8 cellular contexts compared by ENCODE assay signal in genomic region chr3:49029563-49029884, GRCh38. TPM values are rescaled to one million over a fixed set of nuclear protein-coding genes. Genes with fewer than 3 reads are reported as not detected.
DNase-seq lines count a peak whose midpoint lies in the region; ATAC-seq, FAIRE-seq and TF ChIP-seq lines count a peak whose summit lies in the region.

No MANE protein-coding gene starts in this region.

- WGBS in hepatocyte (ENCODE audit: low lambda C conversion rate, missing lambda C conversion rate), result 11% methylated on average over 7 of the region's 7 CpGs
- WGBS in small intestine, 3 donors, result 1 to 2% (median 2%) methylated on average over 7 of the region's 7 CpGs

- H4K20me1 ChIP-seq in hepatocyte (ENCODE audit: insufficient read depth, poor library complexity, severe bottlenecking), result no peaks in the 10 kb centered on the region

- POLR2A ChIA-PET in activated CD4-positive, alpha-beta memory T cell treated with anti-CD3 and anti-CD28 coated beads, Interleukin-2, amount 10 ng/mL, durations not matched to agents 7 days and 5 days (lab: Charles Lee), result interaction anchor here (0.6 to 3.0 kb wide), 18 partner anchors 11 to 384 kb away, joined by 3 to 55 read pairs (median 4); partner anchors contain the start of genes ARIH2, DALRD3, QRICH1 and USP19

- H3K27me3 ChIP-seq in HL-60 (ENCODE audit: insufficient read depth, poor library complexity, severe bottlenecking) (no peaks in the 10 kb centered on the region), hepatocyte (no peaks in the 10 kb centered on the region), small intestine (ENCODE audit: control insufficient read depth in 2 of 2, insufficient read depth in 2 of 2, low read length in 2 of 2) (no peaks in the 10 kb centered on the region)

- peaks cover 44% of the 10 kb centered on the region for H3K4me1 Mint-ChIP-seq in activated CD4-positive, alpha-beta memory T cell treated with anti-CD3 and anti-CD28 coated beads, Interleukin-2, amount 10 ng/mL, durations not matched to agents 7 days and 5 days

- H3K79me2 ChIP-seq in hepatocyte, result peaks cover 32% of the 10 kb centered on the region

- peak overlapping the region; percentile 82 for H3K27ac ChIP-seq in HL-60 (replicated peaks)
- H3K27ac ChIP-seq in hepatocyte, result peak overlapping the region; percentile 80
- H3K27ac ChIP-seq in small intestine (ENCODE audit: low read depth in 1 of 2, low read length in 1 of 2), result peak overlapping the region; percentile 27 to 93

- H3K4me2 ChIP-seq in hepatocyte, result peak overlapping the region; percentile 95

- H3K4me3 ChIP-seq in HL-60 (replicated peaks; ENCODE audit: insufficient read depth, low read length) (no peak overlapping the region), hepatocyte (no peak overlapping the region), small intestine (ENCODE audit: low read depth in 1 of 2, low read length in 2 of 2) (no peak overlapping the region)

- no peaks in the 10 kb centered on the region for H3K9me3 Mint-ChIP-seq in activated CD4-positive, alpha-beta memory T cell treated with anti-CD3 and anti-CD28 coated beads, Interleukin-2, amount 10 ng/mL, durations not matched to agents 7 days and 5 days

- no peak for FAIRE-seq in small intestine (lab: Jason Lieb, UNC)

- no peaks in the 10 kb centered on the region for H3K27me3 Mint-ChIP-seq in activated CD4-positive, alpha-beta memory T cell treated with anti-CD3 and anti-CD28 coated beads, Interleukin-2, amount 10 ng/mL, durations not matched to agents 7 days and 5 days

- H3K27ac Mint-ChIP-seq in activated CD4-positive, alpha-beta memory T cell treated with anti-CD3 and anti-CD28 coated beads, Interleukin-2, amount 10 ng/mL, durations not matched to agents 7 days and 5 days, result peak overlapping the region; percentile 86

- TF ChIP-seq CTCF in HL-60 (IDR thresholded peaks at IDR 0.05; ENCODE audit: insufficient read depth, low read length) (no peak), hepatocyte (IDR thresholded peaks at IDR 0.05; ENCODE audit: poor library complexity) (no peak), GM20000 (IDR thresholded peaks at IDR 0.05; ENCODE audit: extremely low read depth, missing control alignments) (no peak)

- peaks cover 13% of the 10 kb centered on the region for H3K4me1 ChIP-seq in hepatocyte (ENCODE audit: insufficient read depth)
- peaks cover 4 to 7% of the 10 kb centered on the region in 2 donors for H3K4me1 ChIP-seq in small intestine (ENCODE audit: control insufficient read depth in 2 of 2, insufficient read depth in 1 of 2, low read depth in 1 of 2, low read length in 1 of 2)

- no peaks in the 10 kb centered on the region for H3K9me2 ChIP-seq in hepatocyte (replicated peaks; ENCODE audit: insufficient read depth)

- H3K4me3 Mint-ChIP-seq in activated CD4-positive, alpha-beta memory T cell treated with anti-CD3 and anti-CD28 coated beads, Interleukin-2, amount 10 ng/mL, durations not matched to agents 7 days and 5 days, result peak overlapping the region; percentile 84

- peaks cover 72% of the 10 kb centered on the region for H3K36me3 Mint-ChIP-seq in activated CD4-positive, alpha-beta memory T cell treated with anti-CD3 and anti-CD28 coated beads, Interleukin-2, amount 10 ng/mL, durations not matched to agents 7 days and 5 days (ENCODE audit: low read depth)

- H3K36me3 ChIP-seq in hepatocyte (replicated peaks; ENCODE audit: insufficient read depth, low read depth), result no peaks in the 10 kb centered on the region
- H3K36me3 ChIP-seq in small intestine (ENCODE audit: control insufficient read depth in 2 of 2, insufficient read depth in 2 of 2, low read length in 2 of 2), result peaks cover 0 to 28% of the 10 kb centered on the region in 2 donors

- DNase-seq in HL-60 (ENCODE audit: low read depth in 1 of 2, low spot score in 1 of 2) (no peak), hepatocyte (ENCODE audit: low spot score) (no peak), small intestine (no peak), SHP77 treated with DMSO at 0.1 percent for 48 hours (lab: John Stamatoyannopoulos, UW) (no peak), GM20000 (ENCODE audit: low spot score) (no peak), NCI-H82 treated with DMSO at 0.1 percent for 48 hours (lab: John Stamatoyannopoulos, UW; ENCODE audit: unreplicated experiment) (no peak)
- no peak for DNase-seq in activated CD4-positive, alpha-beta memory T cell treated with anti-CD3 and anti-CD28 coated beads, Interleukin-2, amount 10 ng/mL, durations not matched to agents 7 days and 5 days

- H2AFZ ChIP-seq in hepatocyte, result peak overlapping the region; percentile 38

- ATAC-seq in GM21515 (IDR thresholded peaks at IDR 0.05; ENCODE audit: unreplicated experiment), result no peak

- H3K9me3 ChIP-seq in hepatocyte (ENCODE audit: low read depth) (no peaks in the 10 kb centered on the region), small intestine (ENCODE audit: control insufficient read depth, low read depth) (no peaks in the 10 kb centered on the region)

- CTCF ChIA-PET in activated CD4-positive, alpha-beta memory T cell treated with anti-CD3 and anti-CD28 coated beads, Interleukin-2, amount 10 ng/mL, durations not matched to agents 7 days and 5 days (lab: Charles Lee), result interaction anchor here (0.6 to 2.2 kb wide), 11 partner anchors 10 to 311 kb away, joined by 3 to 13 read pairs (median 5); partner anchors contain the start of genes DALRD3, P4HTM, QRICH1 and USP4

RNA-seq across cellular contexts. Expression of gene IMPDH2, which starts 0.3 kb away (rescaled TPM):
- total RNA-seq in activated CD4-positive, alpha-beta memory T cell treated with anti-CD3 and anti-CD28 coated beads, Interleukin-2, amount 10 ng/mL, durations not matched to agents 7 days and 5 days, result 100 to 1,000 TPM; 131 to 133 TPM
- total RNA-seq in hepatocyte, result 180 and 184 TPM in 2 replicates
- polyA plus RNA-seq in hepatocyte, result 115 TPM in 2 replicates
- polyA plus RNA-seq in small intestine, result 100 to 1,000 TPM in 1 of 3 donors, 10 to 100 TPM in 2; 47.2 to 219 (median 62.4) TPM

RNA-seq across cellular contexts. Expression of gene NDUFAF3, which starts 7.6 kb away (rescaled TPM):
- 100 to 1,000 TPM in 1 of 2 experiments, 10 to 100 TPM in 1; 98.1 to 108 TPM for total RNA-seq in activated CD4-positive, alpha-beta memory T cell treated with anti-CD3 and anti-CD28 coated beads, Interleukin-2, amount 10 ng/mL, durations not matched to agents 7 days and 5 days
- total RNA-seq in hepatocyte, result 58.7 and 70.7 TPM in 2 replicates
- polyA plus RNA-seq in hepatocyte, result 140 and 173 TPM in 2 replicates
- 10 to 100 TPM; 56.8 to 82.4 (median 75.4) TPM for polyA plus RNA-seq in small intestine

RNA-seq across cellular contexts. Expression of gene DALRD3, which starts 11.1 kb away (rescaled TPM):
- 10 to 100 TPM; 21.6 to 24.5 TPM for total RNA-seq in activated CD4-positive, alpha-beta memory T cell treated with anti-CD3 and anti-CD28 coated beads, Interleukin-2, amount 10 ng/mL, durations not matched to agents 7 days and 5 days
- 25.0 and 29.3 TPM in 2 replicates for total RNA-seq in hepatocyte
- 27.0 and 40.6 TPM in 2 replicates for polyA plus RNA-seq in hepatocyte
- polyA plus RNA-seq in small intestine, result 10 to 100 TPM; 22.0 to 23.7 (median 22.7) TPM

RNA-seq across cellular contexts. Expression of gene WDR6, which starts 22.3 kb away (rescaled TPM):
- total RNA-seq in activated CD4-positive, alpha-beta memory T cell treated with anti-CD3 and anti-CD28 coated beads, Interleukin-2, amount 10 ng/mL, durations not matched to agents 7 days and 5 days, result 100 to 1,000 TPM; 135 to 148 TPM
- 124 and 157 TPM in 2 replicates for total RNA-seq in hepatocyte
- polyA plus RNA-seq in hepatocyte, result 190 and 215 TPM in 2 replicates
- 100 to 1,000 TPM in 2 of 3 donors, 10 to 100 TPM in 1; 98.5 to 154 (median 137) TPM for polyA plus RNA-seq in small intestine

RNA-seq across cellular contexts. Expression of gene P4HTM, which starts 39.5 kb away (rescaled TPM):
- 10 to 100 TPM; 48.4 to 49.9 TPM for total RNA-seq in activated CD4-positive, alpha-beta memory T cell treated with anti-CD3 and anti-CD28 coated beads, Interleukin-2, amount 10 ng/mL, durations not matched to agents 7 days and 5 days
- total RNA-seq in hepatocyte, result 39.4 and 42.5 TPM in 2 replicates
- 84.0 and 85.3 TPM in 2 replicates for polyA plus RNA-seq in hepatocyte
- 10 to 100 TPM; 30.6 to 40.9 (median 38.4) TPM for polyA plus RNA-seq in small intestine
